In genomic region chr21:44817914-44818635, GRCh38 we compare ENCODE assay signal across 8 cellular contexts. TPM values are rescaled to one million over a fixed set of nuclear protein-coding genes. Genes with fewer than 3 reads are reported as not detected.
DNase-seq lines count a peak whose midpoint lies in the region; ATAC-seq and TF ChIP-seq lines count a peak whose summit lies in the region.

Gene SUMO3 (minus strand): TSS chr21:44818062. CDS start chr21:44817968, 94 bp downstream.

- TF ChIP-seq CTCF in BE2C (IDR thresholded peaks at IDR 0.05; ENCODE audit: low read depth, low read length), result no peak

- H3K4me1 ChIP-seq in BE2C (no peaks in the 10 kb centered on the region), NT2/D1 (ENCODE audit: insufficient read depth, insufficient read length) (peaks cover 12% of the 10 kb centered on the region)

- H3K9ac ChIP-seq in NT2/D1 (ENCODE audit: insufficient read length, low read depth), result peak within 1 kb of the TSS; percentile 84

- H3K4me3 ChIP-seq in BE2C (ENCODE audit: low read depth, low read length), result peak within 1 kb of the TSS; percentile 65
- H3K4me3 ChIP-seq in NT2/D1 (ENCODE audit: insufficient read length, low read depth), result peak within 1 kb of the TSS; percentile 73

- peaks cover 4% of the 10 kb centered on the region for H3K9me3 ChIP-seq in BE2C
- peaks cover 45% of the 10 kb centered on the region for H3K9me3 ChIP-seq in NT2/D1 (ENCODE audit: insufficient read depth, low read length)

- H3K36me3 ChIP-seq in BE2C, result peaks cover 5% of the 10 kb centered on the region; the same call in 1 of the 2 replicates
- H3K36me3 ChIP-seq in NT2/D1 (ENCODE audit: insufficient read depth, insufficient read length, low read length), result peaks cover 26% of the 10 kb centered on the region

- DNase-seq in BE2C (peak; percentile 82), NT2/D1 (ENCODE audit: low read depth, low spot score) (peak; percentile 72), epidermal melanocyte (ENCODE audit: insufficient read length, low spot score) (peak; percentile 84), middle frontal gyrus (ENCODE audit: extremely low spot score, low spot score) (peak; percentile 65)
- DNase-seq in activated CD8-positive, alpha-beta memory T cell treated with anti-CD3 and anti-CD28 coated beads, Interleukin-2, amount 50 U/mL, for 48 hours, result peak; percentile 95
- peak; percentile 75 to 81 for DNase-seq in stimulated activated CD8-positive, alpha-beta memory T cell treated with anti-CD3 and anti-CD28 coated beads, Interleukin-15, amount 100 ng/mL, for 48 hours (ENCODE audit: low read depth in 2 of 2)

- H3K27me3 ChIP-seq in BE2C (no peaks in the 10 kb centered on the region; the same call in 1 of the 2 replicates), NT2/D1 (ENCODE audit: insufficient read depth, insufficient read length) (no peaks in the 10 kb centered on the region)

- ATAC-seq in GM19023 (IDR thresholded peaks at IDR 0.05; ENCODE audit: unreplicated experiment), result peak; percentile 61
- ATAC-seq in HG03196 (IDR thresholded peaks at IDR 0.05; ENCODE audit: unreplicated experiment), result peak; percentile 61

RNA-seq across cellular contexts. Expression of gene SUMO3, which starts in this region (rescaled TPM):
- polyA plus RNA-seq in BE2C (2012; ENCODE audit: insufficient read depth, insufficient read length, low read depth), result 93.0 TPM

Comparison
In these comparisons a context has a peak if more than half of its experiments do, and no peak if none do; other contexts are left out.
1. Peak in every context shown above with its lines: DNase-seq, ATAC-seq and H3K4me3 ChIP-seq.